ENCODE assay signal across 2 cellular contexts in the genomic region with DNA sequence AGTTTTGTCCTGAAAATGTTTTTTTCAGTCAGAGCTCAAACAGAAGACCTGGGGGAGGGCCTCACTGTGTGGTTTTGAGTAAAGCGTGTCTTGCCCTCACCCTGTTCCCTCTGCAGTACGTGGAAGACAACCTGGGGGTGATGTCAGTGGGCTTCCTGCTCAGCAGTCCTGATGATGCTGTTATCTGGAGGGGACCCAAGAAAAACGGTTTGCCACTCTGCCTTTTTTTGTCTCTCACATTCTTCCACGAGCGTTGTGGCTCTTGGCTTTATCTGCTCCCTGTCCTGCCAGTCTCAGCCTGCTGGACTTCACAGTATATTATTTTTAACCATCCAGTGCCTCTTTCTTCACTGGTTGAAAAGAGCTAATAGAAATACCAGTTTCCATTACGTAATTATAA.
TF ChIP-seq lines count a peak whose summit lies in the region.

No MANE protein-coding gene starts in this region.

TF ChIP-seq in IMR-90, 13 proteins besides CTCF, POLR2A, EP300 and RAD21:
- no peak for TF ChIP-seq NFE2L2 (IDR thresholded peaks at IDR 0.05; ENCODE audit: low read depth, low read length)
- TF ChIP-seq MXI1 (IDR thresholded peaks at IDR 0.05; ENCODE audit: borderline replicate concordance, low read depth, low read length), result no peak
- no peak for TF ChIP-seq FOS (IDR thresholded peaks at IDR 0.05; ENCODE audit: low read depth, low read length)
- TF ChIP-seq CHD1 (IDR thresholded peaks at IDR 0.05; ENCODE audit: low read depth, low read length), result no peak
- TF ChIP-seq, protein P1, sequence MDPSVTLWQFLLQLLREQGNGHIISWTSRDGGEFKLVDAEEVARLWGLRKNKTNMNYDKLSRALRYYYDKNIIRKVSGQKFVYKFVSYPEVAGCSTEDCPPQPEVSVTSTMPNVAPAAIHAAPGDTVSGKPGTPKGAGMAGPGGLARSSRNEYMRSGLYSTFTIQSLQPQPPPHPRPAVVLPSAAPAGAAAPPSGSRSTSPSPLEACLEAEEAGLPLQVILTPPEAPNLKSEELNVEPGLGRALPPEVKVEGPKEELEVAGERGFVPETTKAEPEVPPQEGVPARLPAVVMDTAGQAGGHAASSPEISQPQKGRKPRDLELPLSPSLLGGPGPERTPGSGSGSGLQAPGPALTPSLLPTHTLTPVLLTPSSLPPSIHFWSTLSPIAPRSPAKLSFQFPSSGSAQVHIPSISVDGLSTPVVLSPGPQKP (IDR thresholded peaks at IDR 0.05; ENCODE audit: borderline replicate concordance, low read depth, low read length), result no peak
- no peak for TF ChIP-seq RFX5 (IDR thresholded peaks at IDR 0.05; ENCODE audit: low read depth, low read length)

TF ChIP-seq in SK-N-SH, 30 proteins besides CTCF, POLR2A, EP300 and RAD21:
- TF ChIP-seq, protein P2, sequence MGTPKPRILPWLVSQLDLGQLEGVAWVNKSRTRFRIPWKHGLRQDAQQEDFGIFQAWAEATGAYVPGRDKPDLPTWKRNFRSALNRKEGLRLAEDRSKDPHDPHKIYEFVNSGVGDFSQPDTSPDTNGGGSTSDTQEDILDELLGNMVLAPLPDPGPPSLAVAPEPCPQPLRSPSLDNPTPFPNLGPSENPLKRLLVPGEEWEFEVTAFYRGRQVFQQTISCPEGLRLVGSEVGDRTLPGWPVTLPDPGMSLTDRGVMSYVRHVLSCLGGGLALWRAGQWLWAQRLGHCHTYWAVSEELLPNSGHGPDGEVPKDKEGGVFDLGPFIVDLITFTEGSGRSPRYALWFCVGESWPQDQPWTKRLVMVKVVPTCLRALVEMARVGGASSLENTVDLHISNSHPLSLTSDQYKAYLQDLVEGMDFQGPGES (IDR thresholded peaks at IDR 0.05; ENCODE audit: low read depth, low read length), result no peak
- TF ChIP-seq RFX5 (IDR thresholded peaks at IDR 0.05; ENCODE audit: low read length) (no peak), YY1 (IDR thresholded peaks at IDR 0.05; ENCODE audit: low read depth) (no peak), TCF12 (IDR thresholded peaks at IDR 0.05) (no peak), CHD2 (IDR thresholded peaks at IDR 0.05; ENCODE audit: low read length, partially characterized antibody) (no peak), RCOR1 (IDR thresholded peaks at IDR 0.05; ENCODE audit: low read length) (no peak)
